ENCODE assay signal across 1 cellular context in genomic region chr10:74289172-74289571, GRCh38.
TF ChIP-seq lines count a peak whose summit lies in the region.

No MANE protein-coding gene starts in this region.

TF ChIP-seq in IMR-90, 13 proteins besides CTCF, POLR2A, EP300 and RAD21:
- TF ChIP-seq CEBPB (IDR thresholded peaks at IDR 0.05; ENCODE audit: low read depth, low read length) (no peak), MXI1 (IDR thresholded peaks at IDR 0.05; ENCODE audit: borderline replicate concordance, low read depth, low read length) (no peak), BHLHE40 (IDR thresholded peaks at IDR 0.05; ENCODE audit: low read depth, low read length) (no peak), ELK1 (IDR thresholded peaks at IDR 0.05; ENCODE audit: borderline replicate concordance, low read depth, low read length) (no peak), RFX5 (IDR thresholded peaks at IDR 0.05; ENCODE audit: low read depth, low read length) (no peak), SMC3 (IDR thresholded peaks at IDR 0.05; ENCODE audit: low read depth, low read length) (no peak), MAFK (IDR thresholded peaks at IDR 0.05; ENCODE audit: low read depth, low read length) (no peak), MAZ (IDR thresholded peaks at IDR 0.05; ENCODE audit: borderline replicate concordance, low read depth, low read length) (no peak), NFE2L2 (IDR thresholded peaks at IDR 0.05; ENCODE audit: low read depth, low read length) (no peak), CHD1 (IDR thresholded peaks at IDR 0.05; ENCODE audit: low read depth, low read length) (no peak), RCOR1 (IDR thresholded peaks at IDR 0.05; ENCODE audit: insufficient replicate concordance, low read length) (no peak), FOS (IDR thresholded peaks at IDR 0.05; ENCODE audit: low read depth, low read length) (no peak), USF2 (IDR thresholded peaks at IDR 0.05; ENCODE audit: low read depth, low read length) (no peak)
